20 cellular contexts compared by ENCODE assay signal in the genomic region with DNA sequence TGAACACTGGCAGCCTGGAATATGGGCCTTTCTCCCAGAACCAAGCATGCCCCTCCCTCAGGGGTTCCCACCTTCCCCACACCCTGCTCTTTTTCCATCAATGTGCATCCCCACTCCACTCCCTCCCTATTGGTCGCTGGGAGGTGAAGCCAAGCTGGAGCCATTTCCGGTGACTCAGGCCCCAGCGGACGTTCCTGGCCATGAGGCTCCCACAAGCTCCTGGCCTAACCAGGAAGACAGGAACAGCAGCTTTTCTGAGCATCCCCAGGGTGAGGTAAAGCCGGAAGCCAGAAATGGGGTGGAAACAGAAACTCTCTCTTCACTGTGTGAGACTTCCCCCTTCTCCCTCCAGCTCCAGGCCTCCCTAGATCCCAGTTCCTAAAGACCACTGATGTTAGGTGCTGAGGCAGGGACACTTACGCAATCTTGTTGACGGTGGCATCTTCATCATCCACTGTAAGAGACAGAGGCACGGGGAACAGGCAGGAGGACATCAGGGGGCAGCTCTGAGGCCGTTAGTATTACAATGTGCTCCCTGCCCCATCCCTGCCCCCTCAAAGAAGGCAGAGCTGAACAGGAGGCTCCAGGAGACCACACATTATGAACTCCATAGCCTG. TPM values are rescaled to one million over a fixed set of nuclear protein-coding genes. Genes with fewer than 3 reads are reported as not detected.
A peak's percentile ranks its signal among the peaks of the same experiment; 100 is the strongest.
DNase-seq lines count a peak whose midpoint lies in the region; ATAC-seq and TF ChIP-seq lines count a peak whose summit lies in the region.
"Had no signal": no experiment of that assay in that cellular context is flagged by ENCODE, and none has a peak within 500 bp of the region (broad histone marks: within the 10 kb centered on the region; RNA-seq: fewer than 3 reads in every experiment).

No MANE protein-coding gene starts in this region.

- peak overlapping the region; percentile 30; the same call in 1 of the 2 replicates for H2AFZ ChIP-seq in OCI-LY7 (ENCODE audit: low read length)

- intact Hi-C loops in OCI-LY7 (cut with micrococcal nuclease; ENCODE audit: unreplicated experiment), result no loop called here
- intact Hi-C loops in CD4-positive, alpha-beta memory T cell (cut with micrococcal nuclease), result no loop called here

- H3K27ac Mint-ChIP-seq in activated T-cell treated with anti-CD3 and anti-CD28 coated beads, Interleukin-2, amount 50 U/mL, for 72 hours, result no peak overlapping the region
- H3K27ac Mint-ChIP-seq in CD4-positive, alpha-beta memory T cell, result no peak overlapping the region
- H3K27ac Mint-ChIP-seq: activated naive CD8-positive, alpha-beta T cell treated with anti-CD3 and anti-CD28 coated beads, Interleukin-2, amount 50 U/mL, for 24 hours; B cell; immature natural killer cell; progenitor cell of endocrine pancreas had no signal

- CTCF ChIA-PET in OCI-LY7 (lab: Charles Lee; ENCODE audit: unreplicated experiment), result interaction anchor here (0.7 to 3.4 kb wide), 2 partner anchors 14 to 17 kb away, joined by 3 to 16 read pairs; no protein-coding TSS in a partner anchor
- CTCF ChIA-PET in CD4-positive, alpha-beta memory T cell (lab: Charles Lee; ENCODE audit: partially characterized antibody), result interaction anchor here (1.0 to 9.2 kb wide), 10 partner anchors 7 to 129 kb away, joined by 3 to 85 read pairs (median 4); a partner anchor contains a TSS

- no peaks in the 10 kb centered on the region for H3K27me3 ChIP-seq in neutrophil
- H3K27me3 ChIP-seq in CD4-positive, alpha-beta memory T cell (ENCODE audit: insufficient read depth, low read length), result no peaks in the 10 kb centered on the region
- H3K27me3 ChIP-seq: tibial nerve had no signal

- peak overlapping the region; percentile 10 for H3K4me3 ChIP-seq in OCI-LY7 (ENCODE audit: low read depth, low read length, poor library complexity, severe bottlenecking)
- H3K4me3 ChIP-seq in epithelial cell of esophagus (ENCODE audit: low read length), result no peak overlapping the region
- no peak overlapping the region for H3K4me3 ChIP-seq in neutrophil (ENCODE audit: low read depth in 1 of 2, low read length in 1 of 2)
- no peak overlapping the region for H3K4me3 ChIP-seq in CD4-positive, alpha-beta memory T cell (ENCODE audit: low read length in 2 of 2)
- H3K4me3 ChIP-seq: tibial nerve had no signal

- no peaks in the 10 kb centered on the region for H3K9me3 ChIP-seq in OCI-LY7 (ENCODE audit: low read length)
- no peaks in the 10 kb centered on the region for H3K9me3 ChIP-seq in neutrophil
- no peaks in the 10 kb centered on the region for H3K9me3 ChIP-seq in CD4-positive, alpha-beta memory T cell (ENCODE audit: control insufficient read depth in 1 of 2, low read length in 2 of 2)
- H3K9me3 ChIP-seq: tibial nerve had no signal

- H3K27ac ChIP-seq in OCI-LY7 (ENCODE audit: low read depth, low read length, poor library complexity, severe bottlenecking) (no peak overlapping the region), neutrophil (peak overlapping the region; percentile 22)
- no peak overlapping the region for H3K27ac ChIP-seq in CD4-positive, alpha-beta memory T cell (ENCODE audit: low read depth, low read length)

- peak overlapping the region; percentile 49 for H3K4me2 ChIP-seq in OCI-LY7 (ENCODE audit: low read length)

- DNase-seq in Daoy (ENCODE audit: low read depth) (peak; percentile 86), OCI-LY7 (ENCODE audit: low spot score) (peak; percentile 25), epithelial cell of esophagus (ENCODE audit: low read depth) (peak; percentile 91), NCI-H345 treated with DMSO at 0.1 percent for 48 hours (lab: John Stamatoyannopoulos, UW; ENCODE audit: unreplicated experiment) (no peak), NCI-H2029 treated with DMSO at 0.1 percent for 48 hours (lab: John Stamatoyannopoulos, UW) (no peak)
- DNase-seq in activated T-cell treated with anti-CD3 and anti-CD28 coated beads, Interleukin-2, amount 50 U/mL, for 72 hours, result no peak
- no peak for DNase-seq in CD4-positive, alpha-beta memory T cell
- DNase-seq: activated CD4-positive, CD25-positive, alpha-beta regulatory T cell treated with anti-CD3 and anti-CD28 coated beads, Interleukin-2, amount 50 U/mL, for 72 hours; activated CD8-positive, alpha-beta memory T cell treated with anti-CD3 and anti-CD28 coated beads, Interleukin-2, amount 50 U/mL, for 4 hours; activated naive CD8-positive, alpha-beta T cell treated with anti-CD3 and anti-CD28 coated beads, Interleukin-2, amount 50 U/mL, for 24 hours; immature natural killer cell; NCI-H1105 treated with DMSO at 0.1 percent for 48 hours; NCI-H524; T-helper 1 cell had no signal

- TF ChIP-seq CTCF in OCI-LY7 (conservative IDR thresholded peaks at IDR 0.05; ENCODE audit: low read length), result no peak
- no peak for TF ChIP-seq CTCF in epithelial cell of esophagus (IDR thresholded peaks at IDR 0.05; ENCODE audit: insufficient read depth, low read depth, low read length, missing control alignments)
- no peak for TF ChIP-seq CTCF in neutrophil (IDR thresholded peaks at IDR 0.05)

- no peaks in the 10 kb centered on the region for H3K9me3 Mint-ChIP-seq in activated T-cell treated with anti-CD3 and anti-CD28 coated beads, Interleukin-2, amount 50 U/mL, for 72 hours
- no peaks in the 10 kb centered on the region for H3K9me3 Mint-ChIP-seq in CD4-positive, alpha-beta memory T cell
- H3K9me3 Mint-ChIP-seq: activated naive CD8-positive, alpha-beta T cell treated with anti-CD3 and anti-CD28 coated beads, Interleukin-2, amount 50 U/mL, for 24 hours; immature natural killer cell had no signal

- peaks cover 21% of the 10 kb centered on the region for H3K36me3 ChIP-seq in OCI-LY7 (ENCODE audit: insufficient read depth, low read length)
- peaks cover 59% of the 10 kb centered on the region for H3K36me3 ChIP-seq in neutrophil
- peaks cover 57% of the 10 kb centered on the region for H3K36me3 ChIP-seq in CD4-positive, alpha-beta memory T cell (ENCODE audit: insufficient read depth, low read length)

- ATAC-seq in activated T-cell treated with anti-CD3 and anti-CD28 coated beads, Interleukin-2, amount 50 U/mL, for 72 hours (replicated peaks in 1 of 2), result no peak
- ATAC-seq: activated naive CD8-positive, alpha-beta T cell treated with anti-CD3 and anti-CD28 coated beads, Interleukin-2, amount 50 U/mL, for 24 hours; Panc1 had no signal

- no peaks in the 10 kb centered on the region for H4K20me1 ChIP-seq in OCI-LY7 (ENCODE audit: insufficient read depth, low read length)

- H3K4me1 Mint-ChIP-seq in activated T-cell treated with anti-CD3 and anti-CD28 coated beads, Interleukin-2, amount 50 U/mL, for 72 hours (ENCODE audit: low read depth), result peaks cover 28% of the 10 kb centered on the region
- peaks cover 20 to 40% (median 31%) of the 10 kb centered on the region in 4 donors for H3K4me1 Mint-ChIP-seq in CD4-positive, alpha-beta memory T cell

- H3K9me2 ChIP-seq in OCI-LY7 (ENCODE audit: insufficient read depth, low read length), result no peaks in the 10 kb centered on the region

- H3K4me1 ChIP-seq in OCI-LY7 (ENCODE audit: insufficient read depth, low read length, poor library complexity, severe bottlenecking), result peaks cover 43% of the 10 kb centered on the region
- peaks cover 14 to 26% of the 10 kb centered on the region in 2 experiments for H3K4me1 ChIP-seq in neutrophil (ENCODE audit: control insufficient read depth in 1 of 2, insufficient read depth in 1 of 2, low read depth in 1 of 2, low read length in 1 of 2)
- H3K4me1 ChIP-seq in CD4-positive, alpha-beta memory T cell (ENCODE audit: insufficient read depth, low read length), result peaks cover 15% of the 10 kb centered on the region

- H3K27me3 Mint-ChIP-seq in activated T-cell treated with anti-CD3 and anti-CD28 coated beads, Interleukin-2, amount 50 U/mL, for 72 hours (ENCODE audit: low read depth), result no peaks in the 10 kb centered on the region
- no peaks in the 10 kb centered on the region for H3K27me3 Mint-ChIP-seq in CD4-positive, alpha-beta memory T cell
- H3K27me3 Mint-ChIP-seq: activated naive CD8-positive, alpha-beta T cell treated with anti-CD3 and anti-CD28 coated beads, Interleukin-2, amount 50 U/mL, for 24 hours; B cell; progenitor cell of endocrine pancreas had no signal

- no peaks in the 10 kb centered on the region for H3K79me2 ChIP-seq in OCI-LY7 (ENCODE audit: insufficient read depth, low read depth, low read length)

- H3K36me3 Mint-ChIP-seq in activated T-cell treated with anti-CD3 and anti-CD28 coated beads, Interleukin-2, amount 50 U/mL, for 72 hours (ENCODE audit: insufficient read depth in 2 of 2), result peaks cover 4 to 7% of the 10 kb centered on the region in 2 donors
- peaks cover 43 to 70% of the 10 kb centered on the region in 2 donors for H3K36me3 Mint-ChIP-seq in CD4-positive, alpha-beta memory T cell

- POLR2A ChIA-PET in OCI-LY7 (lab: Charles Lee), result interaction anchor here (0.5 to 1.8 kb wide), 8 partner anchors 12 to 949 kb away, joined by 3 to 7 read pairs (median 4); no protein-coding TSS in a partner anchor
- POLR2A ChIA-PET in CD4-positive, alpha-beta memory T cell (lab: Charles Lee; ENCODE audit: partially characterized antibody), result interaction anchor here (0.6 to 8.3 kb wide), 5 partner anchors 8 to 26 kb away, joined by 3 to 189 read pairs (median 5); a partner anchor contains a TSS

- BruUV-seq in OCI-LY7 (replicated peaks; lab: Mats Ljungman, UMichigan), result no TSS peak

- H3K4me3 Mint-ChIP-seq in activated T-cell treated with anti-CD3 and anti-CD28 coated beads, Interleukin-2, amount 50 U/mL, for 72 hours, result no peak overlapping the region
- H3K4me3 Mint-ChIP-seq in CD4-positive, alpha-beta memory T cell, result peak overlapping the region in 1 of 8 donors; percentile 25
- H3K4me3 Mint-ChIP-seq: activated naive CD8-positive, alpha-beta T cell treated with anti-CD3 and anti-CD28 coated beads, Interleukin-2, amount 50 U/mL, for 24 hours; B cell had no signal

RNA-seq across cellular contexts. Expression of a gene that starts 5.0 kb away (rescaled TPM):
- 18.2 and 19.6 TPM in 2 replicates for total RNA-seq in Daoy (2014; rRNA removed; shearing (Covaris generic))
- 26.8 and 37.2 TPM in 2 replicates for total RNA-seq in OCI-LY7 (2014; rRNA removed; shearing (Covaris generic))
- 43.6 and 48.1 TPM in 2 replicates for total RNA-seq in OCI-LY7 (2022)
- 100 to 1,000 TPM in 1 of 2 donors, 10 to 100 TPM in 1; 80.0 to 108 TPM for total RNA-seq in activated T-cell treated with anti-CD3 and anti-CD28 coated beads, Interleukin-2, amount 50 U/mL, for 72 hours
- 100 to 1,000 TPM; 222 to 226 TPM for total RNA-seq in CD4-positive, alpha-beta memory T cell
- 10 to 100 TPM; 35.9 to 46.5 TPM for polyA plus RNA-seq in CD4-positive, alpha-beta memory T cell

RNA-seq across cellular contexts. Expression of a gene that starts 11.0 kb away (rescaled TPM):
- not detected in 2 replicates for total RNA-seq in Daoy (2014; rRNA removed; shearing (Covaris generic))
- 0.06 TPM in 1 of 2 replicates, not detected in the other for total RNA-seq in OCI-LY7 (2014; rRNA removed; shearing (Covaris generic))
- total RNA-seq in OCI-LY7 (2022), result 0.17 and 0.31 TPM in 2 replicates
- total RNA-seq in activated T-cell treated with anti-CD3 and anti-CD28 coated beads, Interleukin-2, amount 50 U/mL, for 72 hours, result under 1 TPM; 0.12 to 0.41 TPM
- under 1 TPM; 0.35 to 0.44 TPM for total RNA-seq in CD4-positive, alpha-beta memory T cell
- not detected for polyA plus RNA-seq in CD4-positive, alpha-beta memory T cell
- total RNA-seq: fibroblast of villous mesenchyme had no signal
- polyA plus RNA-seq: immature natural killer cell had no signal

RNA-seq across cellular contexts. Expression of a gene that starts 25.6 kb away (rescaled TPM):
- 3,979 and 4,039 TPM in 2 replicates for total RNA-seq in Daoy (2014; rRNA removed; shearing (Covaris generic))
- total RNA-seq in OCI-LY7 (2014; rRNA removed; shearing (Covaris generic)), result 3,393 and 3,539 TPM in 2 replicates
- total RNA-seq in OCI-LY7 (2022), result 2,079 and 2,137 TPM in 2 replicates
- total RNA-seq in activated T-cell treated with anti-CD3 and anti-CD28 coated beads, Interleukin-2, amount 50 U/mL, for 72 hours, result 100 to 1,000 TPM; 851 to 922 TPM
- total RNA-seq in CD4-positive, alpha-beta memory T cell, result 100 to 1,000 TPM; 332 to 361 TPM
- 100 to 1,000 TPM; 411 to 573 TPM for polyA plus RNA-seq in CD4-positive, alpha-beta memory T cell

RNA-seq across cellular contexts. Expression of a gene that starts 35.8 kb away (rescaled TPM):
- 6.3 and 11.0 TPM in 2 replicates for total RNA-seq in Daoy (2014; rRNA removed; shearing (Covaris generic))
- 3.0 and 3.7 TPM in 2 replicates for total RNA-seq in OCI-LY7 (2014; rRNA removed; shearing (Covaris generic))
- total RNA-seq in OCI-LY7 (2022), result 3.1 and 3.4 TPM in 2 replicates
- 10 to 100 TPM; 20.6 to 28.3 TPM for total RNA-seq in activated T-cell treated with anti-CD3 and anti-CD28 coated beads, Interleukin-2, amount 50 U/mL, for 72 hours
- 1 to 10 TPM; 2.7 to 2.9 TPM for total RNA-seq in CD4-positive, alpha-beta memory T cell
- 10 to 100 TPM in 1 of 2 donors, 1 to 10 TPM in 1; 9.2 to 10.5 TPM for polyA plus RNA-seq in CD4-positive, alpha-beta memory T cell

RNA-seq across cellular contexts. Expression of a gene that starts 45.0 kb away (rescaled TPM):
- 10.3 and 11.0 TPM in 2 replicates for total RNA-seq in Daoy (2014; rRNA removed; shearing (Covaris generic))
- total RNA-seq in OCI-LY7 (2014; rRNA removed; shearing (Covaris generic)), result 41.8 and 43.2 TPM in 2 replicates
- total RNA-seq in OCI-LY7 (2022), result 122 and 129 TPM in 2 replicates
- total RNA-seq in activated T-cell treated with anti-CD3 and anti-CD28 coated beads, Interleukin-2, amount 50 U/mL, for 72 hours, result 10 to 100 TPM; 68.6 to 84.2 TPM
- total RNA-seq in CD4-positive, alpha-beta memory T cell, result 100 to 1,000 TPM; 133 to 159 TPM
- polyA plus RNA-seq in CD4-positive, alpha-beta memory T cell, result 10 to 100 TPM in 1 of 2 donors, under 1 TPM in 1; 0.16 to 26.7 TPM

Comparison
In these comparisons a context has a peak if more than half of its experiments do, and no peak if none do; other contexts are left out.
1. DNase-seq: peak in Daoy (single experiment), OCI-LY7 (single experiment) and epithelial cell of esophagus (single experiment); none in activated T-cell treated with anti-CD3 and anti-CD28 coated beads, Interleukin-2, amount 50 U/mL, for 72 hours (0 of 2), NCI-H345 treated with DMSO at 0.1 percent for 48 hours (single experiment), CD4-positive, alpha-beta memory T cell (0 of 5) and NCI-H2029 treated with DMSO at 0.1 percent for 48 hours (single experiment).